In the genomic region with DNA sequence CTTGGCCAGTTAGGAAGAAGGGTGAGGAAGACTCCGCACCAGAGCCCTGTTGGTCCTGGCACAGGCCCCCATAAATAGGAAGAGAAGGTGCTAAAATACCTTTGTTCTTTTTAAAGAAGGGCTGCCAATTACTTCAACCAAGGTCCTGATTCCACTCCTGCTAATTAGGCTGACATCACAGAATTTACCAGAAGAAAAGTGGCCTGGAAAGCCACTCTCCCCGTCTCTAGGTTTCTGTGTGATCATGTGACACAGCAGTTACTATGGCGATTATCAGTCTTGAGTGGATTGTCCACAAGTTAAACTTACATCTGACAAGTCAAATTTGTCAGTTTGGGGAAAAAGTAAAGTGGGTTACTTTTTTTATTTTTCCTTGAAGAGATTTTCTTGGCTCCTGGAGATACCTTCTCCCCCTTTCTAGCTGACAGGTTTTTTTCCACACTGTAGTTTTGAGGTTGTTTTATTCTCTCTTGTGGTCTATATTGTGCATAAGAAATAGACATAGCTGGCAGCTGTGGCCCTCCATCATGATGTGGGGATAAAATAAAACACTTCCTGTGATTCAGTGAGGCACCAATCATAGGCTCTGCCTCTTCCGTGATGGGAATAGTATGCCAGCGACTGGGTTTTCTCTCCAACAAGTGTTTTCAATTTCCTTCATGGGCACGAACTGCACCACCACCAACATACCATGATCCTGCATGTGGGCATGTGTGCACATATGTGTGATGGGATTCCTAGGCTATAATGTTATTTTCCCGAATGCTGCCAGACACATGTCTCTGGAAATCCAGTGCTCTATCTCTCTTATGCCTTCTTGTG, we compare ENCODE assay signal across 8 cellular contexts.
DNase-seq lines count a peak whose midpoint lies in the region; ATAC-seq, FAIRE-seq and TF ChIP-seq lines count a peak whose summit lies in the region.
"Not testable (repeated sequence)": the region's sequence is repeated elsewhere in the genome, so short reads cannot be mapped to it uniquely, and the experiment has no call there.

No MANE protein-coding gene starts in this region.

- H4K20me1 ChIP-seq in endothelial cell of umbilical vein (replicated peaks; ENCODE audit: control insufficient read depth, extremely low read depth, insufficient read depth, low read length) = not testable (repeated sequence)

- not testable (repeated sequence) for H3K27ac ChIP-seq in endothelial cell of umbilical vein (ENCODE audit: insufficient read depth, low read depth, low read length)

- BruUV-seq in endothelial cell of umbilical vein (replicated peaks; lab: Mats Ljungman, UMichigan) = not testable (repeated sequence)

- intact Hi-C loops in endothelial cell of umbilical vein (cut with micrococcal nuclease) = not testable (repeated sequence)

- H2AFZ ChIP-seq in endothelial cell of umbilical vein (ENCODE audit: low read depth, low read length) = not testable (repeated sequence)

- not testable (repeated sequence) for H3K36me3 ChIP-seq in endothelial cell of umbilical vein (ENCODE audit: control insufficient read depth in 2 of 2, extremely low read depth in 1 of 2, insufficient read depth in 2 of 2, low read length in 2 of 2)

- ATAC-seq in left lobe of liver = peak; percentile 44
- ATAC-seq in stimulated activated naive CD8-positive, alpha-beta T cell treated with anti-CD3 and anti-CD28 coated beads, Interleukin-15, Interleukin-2, amounts not matched to agents 100 U/mL and 50 U/mL, for 24 hours = peak; percentile 71

- dilution Hi-C loops in endothelial cell of umbilical vein (cut with MboI; ENCODE audit: extremely low pct_ligation_motif_present, low sequenced_read_pairs) = not testable (repeated sequence)

- H3K27me3 ChIP-seq in endothelial cell of umbilical vein (ENCODE audit: control insufficient read depth in 2 of 2, insufficient read depth in 2 of 2, low read length in 2 of 2) = not testable (repeated sequence)

- H3K4me2 ChIP-seq in endothelial cell of umbilical vein (ENCODE audit: insufficient read depth, low read length) = not testable (repeated sequence)

- TF ChIP-seq CTCF in AG10803 (conservative IDR thresholded peaks at IDR 0.05; ENCODE audit: low read length); endothelial cell of umbilical vein (IDR thresholded peaks at IDR 0.05; ENCODE audit: extremely low read depth in 1 of 2, insufficient read depth in 1 of 2, low read depth in 1 of 2, low read length in 2 of 2): not testable (repeated sequence)

- TF ChIP-seq POLR2A in endothelial cell of umbilical vein (IDR thresholded peaks at IDR 0.05; ENCODE audit: low read depth, low read length) = not testable (repeated sequence)

- H3K4me3 ChIP-seq in AG10803 (ENCODE audit: low read length); endothelial cell of umbilical vein (replicated peaks in 1 of 3; ENCODE audit: insufficient read depth in 1 of 3, low read depth in 1 of 3, low read length in 3 of 3): not testable (repeated sequence)

- H3K4me1 ChIP-seq in endothelial cell of umbilical vein (ENCODE audit: control insufficient read depth, extremely low read depth, insufficient read depth, low read length) = not testable (repeated sequence)

- POLR2A ChIA-PET in endothelial cell of umbilical vein (lab: Charles Lee) = not testable (repeated sequence)

- not testable (repeated sequence) for H3K9me1 ChIP-seq in endothelial cell of umbilical vein (replicated peaks; ENCODE audit: control insufficient read depth, extremely low read depth, insufficient read depth, low read length)

- peak; percentile 76 for FAIRE-seq in endothelial cell of umbilical vein (lab: Jason Lieb, UNC)

- H3K9me3 ChIP-seq in endothelial cell of umbilical vein (replicated peaks; ENCODE audit: control insufficient read depth, insufficient read depth, low read length) = not testable (repeated sequence)

- not testable (repeated sequence) for H3K9ac ChIP-seq in endothelial cell of umbilical vein (replicated peaks; ENCODE audit: extremely low read depth, insufficient read depth, low read length)

- not testable (repeated sequence) for H3K79me2 ChIP-seq in endothelial cell of umbilical vein (ENCODE audit: control insufficient read depth, insufficient read depth, low read length)

- CTCF ChIA-PET in endothelial cell of umbilical vein (lab: Charles Lee) = not testable (repeated sequence)

- DNase-seq in AG10803 (ENCODE audit: low read depth) (peak; percentile 3), M059J (ENCODE audit: low read depth) (peak; percentile 10), astrocyte of the hippocampus (ENCODE audit: low read depth, low spot score) (peak; percentile 50), endothelial cell of umbilical vein (ENCODE audit: low read depth, low spot score) (peak; percentile 20), myocyte (ENCODE audit: low read depth) (peak; percentile 70)
- DNase-seq in activated CD8-positive, alpha-beta memory T cell treated with anti-CD3 and anti-CD28 coated beads, Interleukin-2, amount 50 U/mL, for 48 hours = peak; percentile 39
- DNase-seq in left lobe of liver (ENCODE audit: low spot score); stimulated activated naive CD8-positive, alpha-beta T cell treated with anti-CD3 and anti-CD28 coated beads, Interleukin-15, Interleukin-2, amounts not matched to agents 100 U/mL and 50 U/mL, for 24 hours: not testable (repeated sequence)
